25 cellular contexts compared by ENCODE assay signal in genomic region chr12:92226036-92226661, GRCh38.
A peak's percentile ranks its signal among the peaks of the same experiment; 100 is the strongest.
DNase-seq lines count a peak whose midpoint lies in the region; ATAC-seq, FAIRE-seq and TF ChIP-seq lines count a peak whose summit lies in the region.
"Had no signal": no experiment of that assay in that cellular context is flagged by ENCODE, and none has a peak within 500 bp of the region (broad histone marks: within the 10 kb centered on the region; RNA-seq: fewer than 3 reads in every experiment).

No MANE protein-coding gene starts in this region.

- H3K27ac ChIP-seq in uterus: peak overlapping the region; percentile 78 to 81
- H3K27ac ChIP-seq: lower lobe of right lung, Peyer's patch, spleen, WERI-Rb-1 had no signal

- TF ChIP-seq POLR2A in uterus (IDR thresholded peaks at IDR 0.05) (no peak), GM12891 (IDR thresholded peaks at IDR 0.05; ENCODE audit: low read depth, low read length) (no peak)

- no peak overlapping the region for H3K4me3 ChIP-seq in cardiac fibroblast (replicated peaks in 1 of 2; ENCODE audit: low read depth in 2 of 2, low read length in 2 of 2)
- H3K4me3 ChIP-seq in uterus: no peak overlapping the region
- H3K4me3 ChIP-seq: lower lobe of right lung, pancreas, Peyer's patch, spleen had no signal

- no peaks in the 10 kb centered on the region for H3K27me3 ChIP-seq in uterus
- H3K27me3 ChIP-seq: pancreas, Peyer's patch, spleen had no signal

- H3K36me3 ChIP-seq in uterus: no peaks in the 10 kb centered on the region
- H3K36me3 ChIP-seq: lower lobe of right lung, pancreas, Peyer's patch, spleen, WERI-Rb-1 had no signal

- no peaks in the 10 kb centered on the region for H3K9me3 ChIP-seq in uterus
- H3K9me3 ChIP-seq: lower lobe of right lung, pancreas, Peyer's patch, spleen had no signal

- intact Hi-C loops in uterus (cut with DNase I; ENCODE audit: low total_unique reads): no loop called here

- peak; percentile 64 for DNase-seq in NCI-H1048 (lab: John Stamatoyannopoulos, UW)
- DNase-seq in cardiac fibroblast (ENCODE audit: low read depth in 2 of 2): peak; percentile 5 to 25
- peak; percentile 9 for DNase-seq in fibroblast of the conjunctiva (ENCODE audit: low read depth)
- DNase-seq in uterus: peak in 1 of 2 donors; percentile 51
- DNase-seq in GM12891 (ENCODE audit: insufficient read length, low spot score): no peak
- DNase-seq: activated CD4-positive, alpha-beta T cell treated with anti-CD3 and anti-CD28 coated beads for 48 hours; activated gamma-delta T cell treated with Interleukin-2 at 50 U/mL for 16 hours; activated T-cell treated with anti-CD3 and anti-CD28 coated beads, Interleukin-2, amount 50 U/mL, for 1 hour; Calu3; effector CD8-positive, alpha-beta T cell; HFFc6; Karpas-422; lower lobe of right lung; NCI-H146; NCI-H510A; NK-92 treated with Interleukin-12 subunit alpha and Interleukin-12 subunit beta, amount 100 ng/mL, for 24 hours; pancreas; Peyer's patch; SIG-M5; spleen; substantia nigra; T-helper 9 cell; WERI-Rb-1 had no signal

- TF ChIP-seq CTCF in cardiac fibroblast (IDR thresholded peaks at IDR 0.05; ENCODE audit: low read depth, low read length) (no peak), uterus (IDR thresholded peaks at IDR 0.05) (peak in 1 of 4 experiments; percentile 22)

- FAIRE-seq in GM12891 (lab: Jason Lieb, UNC): no peak
- FAIRE-seq: pancreas had no signal

- H3K4me1 ChIP-seq in uterus: peaks cover 0 to 8% of the 10 kb centered on the region in 2 donors
- H3K4me1 ChIP-seq: lower lobe of right lung, Peyer's patch had no signal

- ATAC-seq in HG02642 (IDR thresholded peaks at IDR 0.05; ENCODE audit: poor library complexity, unreplicated experiment) (no peak), GM21529 (IDR thresholded peaks at IDR 0.05; ENCODE audit: unreplicated experiment) (no peak)
- ATAC-seq: lower lobe of right lung had no signal

TF ChIP-seq in GM12891, 5 proteins besides CTCF, POLR2A, EP300 and RAD21:
- TF ChIP-seq PAX5 (IDR thresholded peaks at IDR 0.05; ENCODE audit: insufficient read depth, low read length, severe bottlenecking) (no peak), POU2F2 (IDR thresholded peaks at IDR 0.05; ENCODE audit: low read depth, low read length) (no peak), SPI1 (IDR thresholded peaks at IDR 0.05; ENCODE audit: low read depth, low read length) (no peak), POLR2AphosphoS5 (IDR thresholded peaks at IDR 0.05; ENCODE audit: low read depth, low read length) (no peak), TAF1 (IDR thresholded peaks at IDR 0.05; ENCODE audit: low read depth, low read length) (no peak)
